In genomic region chr12:11183009-11183408, GRCh38 we compare ENCODE assay signal across 1 cellular context.
TF ChIP-seq lines count a peak whose summit lies in the region.

No MANE protein-coding gene starts in this region.

TF ChIP-seq in HEK293, 187 proteins besides CTCF, POLR2A, EP300 and RAD21 (continued from another document):
- peak; percentile 97 for TF ChIP-seq BCL6B (tag by site-specific recombination; IDR thresholded peaks at IDR 0.05)
- 0 out of 2 replicates have a peak, but pooled peaks have one; percentile 17 for TF ChIP-seq ZNF26 (tag by site-specific recombination; IDR thresholded peaks at IDR 0.05)
- TF ChIP-seq ZNF664 (tag by site-specific recombination; IDR thresholded peaks at IDR 0.05) = no peak
- TF ChIP-seq TRIM28 (IDR thresholded peaks at IDR 0.05; ENCODE audit: borderline replicate concordance, low read length) = no peak
- TF ChIP-seq ZNF16 (tag by site-specific recombination; IDR thresholded peaks at IDR 0.05; ENCODE audit: low read depth) = no peak
- peak; percentile 72; the same call in 1 of the 2 replicates for TF ChIP-seq ZNF19 (tag by site-specific recombination; IDR thresholded peaks at IDR 0.05; ENCODE audit: low read depth)
- TF ChIP-seq EGR2 (tag by site-specific recombination; IDR thresholded peaks at IDR 0.05; ENCODE audit: low read depth) = no peak
- TF ChIP-seq ZNF266 (tag by site-specific recombination; IDR thresholded peaks at IDR 0.05; ENCODE audit: low read depth) = 0 out of 2 replicates have a peak, but pooled peaks have one; percentile 3
- peak; percentile 41 for TF ChIP-seq ZBTB20 (tag by site-specific recombination; IDR thresholded peaks at IDR 0.05)
- TF ChIP-seq OVOL3 (tag by site-specific recombination; IDR thresholded peaks at IDR 0.05) = no peak
- TF ChIP-seq SCRT2 (tag by site-specific recombination; IDR thresholded peaks at IDR 0.05) = peak; percentile 88
- peak; percentile 96 for TF ChIP-seq ZNF488 (tag by site-specific recombination; IDR thresholded peaks at IDR 0.05)
- TF ChIP-seq ZBTB6 (tag by site-specific recombination; IDR thresholded peaks at IDR 0.05) = no peak
- peak; percentile 50; the same call in 1 of the 2 replicates for TF ChIP-seq PRDM4 (tag by site-specific recombination; IDR thresholded peaks at IDR 0.05)
- peak; percentile 69; the same call in 1 of the 2 replicates for TF ChIP-seq ZNF561 (tag by site-specific recombination; IDR thresholded peaks at IDR 0.05; ENCODE audit: borderline replicate concordance)
- TF ChIP-seq ZNF292 (tag by site-specific recombination; IDR thresholded peaks at IDR 0.05; ENCODE audit: borderline replicate concordance, low read depth) = no peak
- TF ChIP-seq ZSCAN18 (tag by site-specific recombination; IDR thresholded peaks at IDR 0.05) = 0 out of 2 replicates have a peak, but pooled peaks have one; percentile 70
- no peak for TF ChIP-seq ZNF777 (tag by site-specific recombination; IDR thresholded peaks at IDR 0.05; ENCODE audit: borderline replicate concordance)
- peak; percentile 91 for TF ChIP-seq ZNF645 (tag by site-specific recombination; IDR thresholded peaks at IDR 0.05)
- TF ChIP-seq ZNF48 (tag by site-specific recombination; IDR thresholded peaks at IDR 0.05) = no peak
- TF ChIP-seq ZNF560 (tag by site-specific recombination; IDR thresholded peaks at IDR 0.05; ENCODE audit: borderline replicate concordance) = no peak
- TF ChIP-seq ZNF433 (tag by site-specific recombination; IDR thresholded peaks at IDR 0.05; ENCODE audit: low read depth) = no peak
- peak; percentile 94 for TF ChIP-seq ZNF776 (tag by site-specific recombination; IDR thresholded peaks at IDR 0.05; ENCODE audit: borderline replicate concordance)
- TF ChIP-seq PRDM2 (tag by site-specific recombination; IDR thresholded peaks at IDR 0.05; ENCODE audit: borderline replicate concordance) = no peak
- TF ChIP-seq ZBTB21 (tag by site-specific recombination; IDR thresholded peaks at IDR 0.05) = 0 out of 2 replicates have a peak, but pooled peaks have one; percentile 16
- peak; percentile 78 for TF ChIP-seq ATF2 (tag by site-specific recombination; IDR thresholded peaks at IDR 0.05; ENCODE audit: low read depth)
- no peak for TF ChIP-seq ZNF311 (tag by site-specific recombination; IDR thresholded peaks at IDR 0.05; ENCODE audit: borderline replicate concordance)
- 0 out of 2 replicates have a peak, but pooled peaks have one; percentile 35 for TF ChIP-seq ZNF610 (tag by site-specific recombination; IDR thresholded peaks at IDR 0.05; ENCODE audit: borderline replicate concordance)
- TF ChIP-seq MZF1 (tag by site-specific recombination; IDR thresholded peaks at IDR 0.05; ENCODE audit: borderline replicate concordance) = peak; percentile 85; the same call in 1 of the 2 replicates
